Comparison of ENCODE assay signal across 24 cellular contexts in the genomic region with DNA sequence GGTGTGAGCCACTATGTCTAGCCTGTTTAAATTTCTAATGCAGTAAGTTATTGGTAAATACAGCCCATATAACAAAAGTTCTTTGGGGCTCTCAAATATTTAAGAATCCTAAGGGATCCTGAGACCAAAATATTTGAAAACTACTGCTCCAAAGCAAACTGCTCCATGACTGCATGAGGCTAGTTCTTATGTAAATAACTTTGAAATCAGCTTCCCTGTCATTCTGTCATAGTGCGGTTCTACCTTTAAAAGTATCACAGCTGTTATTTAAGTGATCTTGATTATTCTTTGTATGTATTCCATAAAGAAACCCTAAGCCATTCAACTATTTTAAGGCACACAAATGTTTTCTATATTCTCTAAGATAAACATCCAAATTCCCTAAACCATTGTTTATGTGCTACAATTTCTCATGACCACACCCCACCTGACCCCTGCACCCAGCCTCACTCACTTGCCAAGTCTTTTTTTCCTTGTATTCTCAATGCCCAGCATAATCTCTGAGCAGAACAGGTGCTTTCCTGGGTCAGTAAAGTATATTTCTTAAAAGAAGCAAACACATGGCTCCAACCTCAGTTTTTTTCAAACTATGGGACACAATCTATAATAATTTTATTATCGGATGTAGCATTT.
DNase-seq lines count a peak whose midpoint lies in the region; ATAC-seq, FAIRE-seq and TF ChIP-seq lines count a peak whose summit lies in the region.
"Had no signal": no experiment of that assay in that cellular context is flagged by ENCODE, and none has a peak within 500 bp of the region (broad histone marks: within the 10 kb centered on the region; RNA-seq: fewer than 3 reads in every experiment).

No MANE protein-coding gene starts in this region.

- H3K4me2 ChIP-seq in HCT116 (ENCODE audit: low read length) (peak overlapping the region; percentile 40; the same call in 1 of the 2 replicates), astrocyte (ENCODE audit: low read length) (no peak overlapping the region)

- no peak for FAIRE-seq in astrocyte (lab: Jason Lieb, UNC)
- FAIRE-seq: islet of Langerhans had no signal

- H3K4me3 ChIP-seq in HCT116 (replicated peaks in 1 of 2; ENCODE audit: low read depth in 1 of 2, low read length in 2 of 2): no peak overlapping the region
- no peak overlapping the region for H3K4me3 ChIP-seq in astrocyte (ENCODE audit: insufficient read depth, low read depth, low read length)
- H3K4me3 ChIP-seq in H7 (ENCODE audit: insufficient read depth, low read depth, low read length): no peak overlapping the region
- no peak overlapping the region for H3K4me3 ChIP-seq in WERI-Rb-1 (ENCODE audit: low read depth, low read length)
- H3K4me3 ChIP-seq: adrenal gland, left ventricle myocardium inferior, spleen had no signal

- TF ChIP-seq POLR2A in HCT116 (IDR thresholded peaks at IDR 0.05; ENCODE audit: borderline replicate concordance, extremely low read depth, insufficient read depth, insufficient read length): no peak

- H3K9me3 Mint-ChIP-seq in astrocyte (ENCODE audit: unreplicated experiment): no peaks in the 10 kb centered on the region
- H3K9me3 Mint-ChIP-seq: activated T-cell treated with anti-CD3 and anti-CD28 coated beads, Interleukin-2, amount 50 U/mL, for 72 hours; brain; effector memory CD8-positive, alpha-beta T cell; naive thymus-derived CD4-positive, alpha-beta T cell had no signal

- BruUV-seq in HCT116 (replicated peaks; lab: Mats Ljungman, UMichigan): no TSS peak

- no peaks in the 10 kb centered on the region for H3K27me3 ChIP-seq in HCT116 (ENCODE audit: insufficient read depth, low read length)
- no peaks in the 10 kb centered on the region for H3K27me3 ChIP-seq in astrocyte (ENCODE audit: insufficient read depth, low read length)
- H3K27me3 ChIP-seq in H7 (ENCODE audit: control insufficient read depth, insufficient read depth, low read length): no peaks in the 10 kb centered on the region
- no peaks in the 10 kb centered on the region for H3K27me3 ChIP-seq in WERI-Rb-1 (ENCODE audit: insufficient read depth, low read depth, severe bottlenecking)
- H3K27me3 ChIP-seq: adrenal gland, BE2C, spleen had no signal

- H3K9ac ChIP-seq in HCT116 (ENCODE audit: low read length): no peak overlapping the region
- H3K9ac ChIP-seq in astrocyte (ENCODE audit: low read length): no peak overlapping the region

- H3K36me3 Mint-ChIP-seq in astrocyte (ENCODE audit: low read depth, unreplicated experiment): no peaks in the 10 kb centered on the region

- peak; percentile 27; the same call in 1 of the 2 replicates for ATAC-seq in HCT116
- ATAC-seq: effector memory CD8-positive, alpha-beta T cell had no signal

- intact Hi-C loops in HCT116 (cut with micrococcal nuclease): no loop called here

- H3K9me3 ChIP-seq in HCT116 (ENCODE audit: control insufficient read depth in 1 of 2, insufficient read depth in 1 of 2, low read depth in 1 of 2, low read length in 2 of 2) (no peaks in the 10 kb centered on the region), astrocyte (ENCODE audit: insufficient read depth, low read depth, low read length) (no peaks in the 10 kb centered on the region), WERI-Rb-1 (ENCODE audit: severe bottlenecking) (no peaks in the 10 kb centered on the region)
- H3K9me3 ChIP-seq: adrenal gland, BE2C, left ventricle myocardium inferior, spleen had no signal

- no peak overlapping the region for H2AFZ ChIP-seq in HCT116 (ENCODE audit: low read depth, low read length, poor library complexity, severe bottlenecking)
- no peak overlapping the region for H2AFZ ChIP-seq in astrocyte (ENCODE audit: low read depth, low read length)

- H4K20me1 ChIP-seq in HCT116 (ENCODE audit: insufficient read depth) (no peaks in the 10 kb centered on the region), astrocyte (ENCODE audit: insufficient read depth, low read length) (peaks cover 1% of the 10 kb centered on the region)

- H3K27ac Mint-ChIP-seq in astrocyte (ENCODE audit: unreplicated experiment): peak overlapping the region; percentile 59
- H3K27ac Mint-ChIP-seq: activated T-cell treated with anti-CD3 and anti-CD28 coated beads, Interleukin-2, amount 50 U/mL, for 72 hours; brain; effector memory CD8-positive, alpha-beta T cell; naive thymus-derived CD4-positive, alpha-beta T cell had no signal

- no peak for TF ChIP-seq CTCF in HCT116 (IDR thresholded peaks at IDR 0.05 in 2 of 3, conservative IDR thresholded peaks at IDR 0.05 in 1 of 3; ENCODE audit: borderline replicate concordance in 1 of 3, insufficient read depth in 1 of 3, low read depth in 2 of 3, low read length in 2 of 3)
- TF ChIP-seq CTCF in astrocyte (IDR thresholded peaks at IDR 0.05; ENCODE audit: insufficient read depth, low read depth, low read length): no peak
- TF ChIP-seq CTCF in WERI-Rb-1 (IDR thresholded peaks at IDR 0.05; ENCODE audit: low read depth, low read length): no peak

- DNase-seq in A172 (ENCODE audit: low spot score) (peak; percentile 9), HCT116 (ENCODE audit: low read depth, low spot score) (no peak), astrocyte (ENCODE audit: low read depth) (no peak), iris pigment epithelial cell (ENCODE audit: low read depth) (peak; percentile 15), H7 (no peak), occipital lobe (lab: John Stamatoyannopoulos, UW) (no peak), WERI-Rb-1 (no peak), epidermal melanocyte (ENCODE audit: insufficient read length, low spot score) (no peak)
- DNase-seq: activated CD4-positive, alpha-beta T cell treated with anti-CD3 and anti-CD28 coated beads, Interleukin-2, amount 50 U/mL, for 1 hour; activated naive CD4-positive, alpha-beta T cell; adrenal gland; BE2C; effector memory CD8-positive, alpha-beta T cell; left ventricle myocardium inferior; naive thymus-derived CD4-positive, alpha-beta T cell; NCI-H1105; NCI-H187 treated with DMSO at 0.1 percent for 48 hours; NCI-H524; Right ventricle myocardium superior; spleen had no signal

- no peak overlapping the region for H3K4me3 Mint-ChIP-seq in astrocyte (ENCODE audit: unreplicated experiment)
- H3K4me3 Mint-ChIP-seq: activated T-cell treated with anti-CD3 and anti-CD28 coated beads, Interleukin-2, amount 50 U/mL, for 72 hours; brain; effector memory CD8-positive, alpha-beta T cell; naive thymus-derived CD4-positive, alpha-beta T cell had no signal

- RAD21 ChIA-PET in HCT116 (lab: Charles Lee; ENCODE audit: low non-redundant PET in 1 of 2, low total read pairs in 2 of 2, uncharacterized antibody in 2 of 2, unreplicated experiment in 2 of 2): no interaction called here

- peaks cover 20% of the 10 kb centered on the region for H3K79me2 ChIP-seq in HCT116 (ENCODE audit: insufficient read depth, low read length)
- H3K79me2 ChIP-seq in astrocyte (ENCODE audit: insufficient read depth, low read length): peaks cover 29% of the 10 kb centered on the region

- no peaks in the 10 kb centered on the region for H3K27me3 Mint-ChIP-seq in astrocyte (ENCODE audit: low read depth, unreplicated experiment)
- H3K27me3 Mint-ChIP-seq: effector memory CD8-positive, alpha-beta T cell; naive thymus-derived CD4-positive, alpha-beta T cell had no signal

- peaks cover 8% of the 10 kb centered on the region for H3K4me1 Mint-ChIP-seq in astrocyte (ENCODE audit: low read depth, unreplicated experiment)
- H3K4me1 Mint-ChIP-seq: brain; naive thymus-derived CD4-positive, alpha-beta T cell had no signal

- TF ChIP-seq RAD21 in HCT116 (IDR thresholded peaks at IDR 0.05; ENCODE audit: low read depth): no peak

- H3K27ac ChIP-seq in HCT116 (ENCODE audit: low read depth, low read length) (peak overlapping the region; percentile 28; the same call in 1 of the 2 replicates), astrocyte (ENCODE audit: low read depth, low read length) (peak overlapping the region; percentile 6), WERI-Rb-1 (no peak overlapping the region)
- H3K27ac ChIP-seq: adrenal gland, left ventricle myocardium inferior, spleen, VCaP had no signal

- H3K4me1 ChIP-seq in HCT116 (ENCODE audit: control insufficient read depth in 1 of 2, insufficient read depth in 2 of 2, low read length in 2 of 2): peaks cover 8 to 15% of the 10 kb centered on the region in 2 experiments
- H3K4me1 ChIP-seq in astrocyte (ENCODE audit: insufficient read depth, low read length): peaks cover 7% of the 10 kb centered on the region
- H3K4me1 ChIP-seq: adrenal gland, BE2C, left ventricle myocardium inferior, spleen had no signal

- POLR2A ChIA-PET in HCT116 (lab: Charles Lee): no interaction called here

- no peaks in the 10 kb centered on the region for H3K9me2 ChIP-seq in HCT116 (ENCODE audit: insufficient read depth)

- CTCF ChIA-PET in HCT116 (lab: Charles Lee): no interaction called here

- H3K36me3 ChIP-seq in HCT116 (ENCODE audit: control insufficient read depth in 1 of 2, insufficient read depth in 2 of 2, low read length in 2 of 2) (peaks cover 8 to 22% of the 10 kb centered on the region in 2 experiments), astrocyte (ENCODE audit: insufficient read depth, low read length) (peaks cover 15% of the 10 kb centered on the region), H7 (replicated peaks; ENCODE audit: control insufficient read depth, insufficient read depth, low read length) (peaks cover 15% of the 10 kb centered on the region), WERI-Rb-1 (peaks cover 72% of the 10 kb centered on the region)

TF ChIP-seq in HCT116, 20 proteins besides CTCF, POLR2A, EP300 and RAD21:
- TF ChIP-seq ATF3 (IDR thresholded peaks at IDR 0.05): no peak
- TF ChIP-seq CBX3 (IDR thresholded peaks at IDR 0.05; ENCODE audit: low read depth): no peak
- no peak for TF ChIP-seq SIN3A (IDR thresholded peaks at IDR 0.05; ENCODE audit: low read depth)
TF ChIP-seq in HCT116: peak in this region for 0.

Comparison
In these comparisons a context has a peak if more than half of its experiments do, and no peak if none do; other contexts are left out.
1. DNase-seq: peak in A172 (single experiment) and iris pigment epithelial cell (single experiment); none in HCT116 (single experiment), astrocyte (single experiment), H7 (single experiment), occipital lobe (single experiment), WERI-Rb-1 (single experiment) and epidermal melanocyte (single experiment).